25 cellular contexts compared by ENCODE assay signal in the genomic region with DNA sequence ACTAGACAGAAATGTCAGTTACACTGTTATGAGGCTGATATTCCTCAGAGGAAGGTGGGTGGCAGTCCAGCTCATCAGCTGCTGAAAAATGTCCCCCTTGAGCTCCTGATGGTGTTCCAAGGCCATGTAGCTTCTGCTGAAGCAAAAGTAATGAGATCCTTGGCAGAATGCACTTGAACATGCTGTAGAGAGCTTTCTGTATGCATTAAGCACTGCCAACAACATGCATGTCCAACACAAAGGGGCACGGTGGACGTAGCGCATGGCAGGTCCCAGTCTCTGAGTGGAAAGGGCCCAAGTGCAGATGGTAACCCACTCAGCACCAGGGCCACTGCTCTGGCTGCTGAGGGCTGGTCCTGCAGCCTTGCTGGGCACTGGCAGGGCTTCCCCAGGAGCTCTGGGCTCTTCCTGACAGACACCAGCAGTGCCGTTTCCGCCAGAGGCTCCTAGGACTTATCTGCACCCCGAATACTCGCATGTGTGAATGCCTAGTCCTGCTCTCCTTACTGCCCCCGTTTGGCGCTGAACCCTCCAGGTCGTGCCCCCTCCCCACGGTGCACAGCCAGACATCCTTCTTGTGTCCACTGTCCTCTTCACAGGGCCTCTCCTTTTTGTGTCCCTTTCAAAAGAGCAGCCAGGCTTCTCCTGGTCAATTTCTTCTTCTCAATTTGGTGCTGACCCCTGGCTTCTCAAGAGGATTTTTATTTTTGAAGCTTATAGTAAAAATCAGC. TPM values are rescaled to one million over a fixed set of nuclear protein-coding genes. Genes with fewer than 3 reads are reported as not detected.
DNase-seq lines count a peak whose midpoint lies in the region; ATAC-seq, FAIRE-seq and TF ChIP-seq lines count a peak whose summit lies in the region.
"Had no signal": no experiment of that assay in that cellular context is flagged by ENCODE, and none has a peak within 500 bp of the region (broad histone marks: within the 10 kb centered on the region; RNA-seq: fewer than 3 reads in every experiment).

No MANE protein-coding gene starts in this region.

- peaks cover 9% of the 10 kb centered on the region for H3K27me3 Mint-ChIP-seq in osteocyte (ENCODE audit: unreplicated experiment)
- H3K27me3 Mint-ChIP-seq in activated T-cell treated with anti-CD3 and anti-CD28 coated beads, Interleukin-2, amount 50 U/mL, for 72 hours (ENCODE audit: low read depth): no peaks in the 10 kb centered on the region
- H3K27me3 Mint-ChIP-seq: CD4-positive, CD25-positive, alpha-beta regulatory T cell had no signal

- no peak overlapping the region for H3K18ac ChIP-seq in H1 (ENCODE audit: extremely low read depth, low read length)

- TF ChIP-seq POLR2A in H1 (IDR thresholded peaks at IDR 0.05; ENCODE audit: control extremely low read depth in 1 of 2, low read depth in 2 of 2, low read length in 2 of 2): no peak

- ATAC-seq in HG03342 (IDR thresholded peaks at IDR 0.05; ENCODE audit: unreplicated experiment): no peak
- no peak for ATAC-seq in activated T-cell treated with anti-CD3 and anti-CD28 coated beads, Interleukin-2, amount 50 U/mL, for 72 hours (replicated peaks in 1 of 2)

- no peak overlapping the region for H4K5ac ChIP-seq in H1 (ENCODE audit: insufficient read length, low read depth, low read length)

- no peaks in the 10 kb centered on the region for H3K4me1 Mint-ChIP-seq in osteocyte (ENCODE audit: unreplicated experiment)
- H3K4me1 Mint-ChIP-seq in activated T-cell treated with anti-CD3 and anti-CD28 coated beads, Interleukin-2, amount 50 U/mL, for 72 hours (ENCODE audit: low read depth): peaks cover 7% of the 10 kb centered on the region
- H3K4me1 Mint-ChIP-seq: CD8-positive, alpha-beta memory T cell had no signal

- H3K4ac ChIP-seq in H1 (replicated peaks; ENCODE audit: insufficient read length, low read depth, low read length): no peak overlapping the region

- H3K9ac ChIP-seq in H1 (replicated peaks in 1 of 4; ENCODE audit: extremely low read depth in 1 of 4, low read depth in 3 of 4, low read length in 3 of 4): no peak overlapping the region
- H3K9ac ChIP-seq: GM23248 had no signal

- H3K23me2 ChIP-seq in H1 (ENCODE audit: low read depth, low read length): no peaks in the 10 kb centered on the region

- H3K4me3 Mint-ChIP-seq in osteocyte (ENCODE audit: unreplicated experiment): no peak overlapping the region
- no peak overlapping the region for H3K4me3 Mint-ChIP-seq in activated T-cell treated with anti-CD3 and anti-CD28 coated beads, Interleukin-2, amount 50 U/mL, for 72 hours
- H3K4me3 Mint-ChIP-seq: CD4-positive, CD25-positive, alpha-beta regulatory T cell; CD8-positive, alpha-beta memory T cell had no signal

- no peak overlapping the region for H3K27ac Mint-ChIP-seq in osteocyte (ENCODE audit: unreplicated experiment)
- H3K27ac Mint-ChIP-seq in activated T-cell treated with anti-CD3 and anti-CD28 coated beads, Interleukin-2, amount 50 U/mL, for 72 hours: no peak overlapping the region
- H3K27ac Mint-ChIP-seq: CD8-positive, alpha-beta memory T cell had no signal

- H3K56ac ChIP-seq in H1 (replicated peaks; ENCODE audit: insufficient read length, low read depth, low read length): no peak overlapping the region

- POLR2A ChIA-PET in H1 (lab: Charles Lee; ENCODE audit: partially characterized antibody): interaction anchor here (0.5 kb wide), 1 partner anchor 20 kb away, joined by 3 read pairs; no protein-coding TSS in a partner anchor

- peak; percentile 64 for DNase-seq in G401 (ENCODE audit: low spot score)
- DNase-seq in NCI-H446 (lab: John Stamatoyannopoulos, UW): peak; percentile 27 to 65
- DNase-seq in H1 (ENCODE audit: low read depth in 1 of 2, low spot score in 2 of 2): no peak
- peak; percentile 75 for DNase-seq in osteocyte (ENCODE audit: extremely low spot score, unreplicated experiment)
- DNase-seq in activated T-cell treated with anti-CD3 and anti-CD28 coated beads, Interleukin-2, amount 50 U/mL, for 72 hours: no peak
- DNase-seq in NCI-H2081 treated with DMSO at 0.1 percent for 48 hours (lab: John Stamatoyannopoulos, UW): no peak
- DNase-seq: ACHN; BE2C; C1 segment of cervical spinal cord; CD4-positive, CD25-positive, alpha-beta regulatory T cell; CD8-positive, alpha-beta memory T cell; COR-L47; DMS 273 treated with DMSO at 0.1 percent for 48 hours; DMS53; DND-41; EL; GM23248; HCEC 1CT had no signal

- in situ Hi-C loops in G401 (cut with HindIII; ENCODE audit: low sequenced_read_pairs): no loop called here

- no peaks in the 10 kb centered on the region for H3K36me3 ChIP-seq in H1 (ENCODE audit: control insufficient read depth in 2 of 4, insufficient read depth in 4 of 4, low read length in 3 of 4)
- H3K36me3 ChIP-seq: BE2C had no signal

- H2BK15ac ChIP-seq in H1 (ENCODE audit: low read length): no peak overlapping the region

- H3K4me3 ChIP-seq in H1 (ENCODE audit: extremely low read depth in 1 of 4, insufficient read depth in 2 of 4, low read depth in 3 of 4, low read length in 4 of 4): no peak overlapping the region
- H3K4me3 ChIP-seq: GM23248 had no signal

- no peak for TF ChIP-seq EP300 in H1 (IDR thresholded peaks at IDR 0.05; ENCODE audit: borderline replicate concordance in 1 of 2, low read depth in 2 of 2, low read length in 2 of 2)

- no peak overlapping the region for H4K8ac ChIP-seq in H1 (ENCODE audit: extremely low read depth, insufficient read depth, low read length)

- H3K23ac ChIP-seq in H1 (ENCODE audit: insufficient read length): no peak overlapping the region

- H2BK12ac ChIP-seq in H1 (ENCODE audit: low read depth, low read length): peak overlapping the region; percentile 62; the same call in 1 of the 2 replicates

- FAIRE-seq in H1 (lab: Jason Lieb, UNC): no peak
- FAIRE-seq: A204.1, G401.6, GM12892, GM18507, H54 had no signal

- no peaks in the 10 kb centered on the region for H3K79me2 ChIP-seq in H1 (ENCODE audit: control insufficient read depth in 1 of 2, insufficient read depth in 2 of 2, low read length in 2 of 2)

- H2BK5ac ChIP-seq in H1 (ENCODE audit: low read depth, low read length): 0 out of 2 replicates have a peak overlapping the region, but pooled peaks have one; percentile 40

- no peaks in the 10 kb centered on the region for H3K9me3 ChIP-seq in H1 (ENCODE audit: insufficient read depth in 2 of 2, low read depth in 1 of 2, low read length in 1 of 2)
- H3K9me3 ChIP-seq: BE2C had no signal

- no peak overlapping the region for H2BK120ac ChIP-seq in H1 (replicated peaks; ENCODE audit: low read depth, low read length)

- no peak overlapping the region for H3K27ac ChIP-seq in H1 (ENCODE audit: low read depth, low read length)
- H3K27ac ChIP-seq: GM23248, HL-60 had no signal

- no peaks in the 10 kb centered on the region for H3K36me3 Mint-ChIP-seq in osteocyte (ENCODE audit: unreplicated experiment)
- no peaks in the 10 kb centered on the region for H3K36me3 Mint-ChIP-seq in activated T-cell treated with anti-CD3 and anti-CD28 coated beads, Interleukin-2, amount 50 U/mL, for 72 hours (ENCODE audit: insufficient read depth in 2 of 2)
- H3K36me3 Mint-ChIP-seq: CD4-positive, CD25-positive, alpha-beta regulatory T cell; CD8-positive, alpha-beta memory T cell had no signal

- no peaks in the 10 kb centered on the region for H3K9me3 Mint-ChIP-seq in osteocyte (ENCODE audit: unreplicated experiment)
- H3K9me3 Mint-ChIP-seq in activated T-cell treated with anti-CD3 and anti-CD28 coated beads, Interleukin-2, amount 50 U/mL, for 72 hours: no peaks in the 10 kb centered on the region
- H3K9me3 Mint-ChIP-seq: CD8-positive, alpha-beta memory T cell had no signal

- no peak overlapping the region for H2AFZ ChIP-seq in H1 (ENCODE audit: low read length)
- H2AFZ ChIP-seq: GM23248 had no signal

- H3K27me3 ChIP-seq in H1 (replicated peaks in 1 of 4; ENCODE audit: control insufficient read depth in 3 of 4, extremely low read depth in 1 of 4, insufficient read depth in 3 of 4, low read length in 3 of 4): peaks cover 0 to 5% (median 0%) of the 10 kb centered on the region in 4 experiments; a peak in 2 of 7 replicates

- WGBS in H1 (ENCODE audit: extremely low coverage in 1 of 2, insufficient coverage in 1 of 2, insufficient read length in 1 of 2, insufficient replicate concordance in 2 of 2, low coverage in 1 of 2, low lambda C conversion rate in 2 of 2, missing lambda C conversion rate in 1 of 2), 2 experiments: 94% methylated on average over 11 of the region's 11 CpGs; no CpG with 5 or more reads in 1 of the 2 experiments

- H4K91ac ChIP-seq in H1 (replicated peaks; ENCODE audit: insufficient read length, low read length): no peak overlapping the region

- H3K79me1 ChIP-seq in H1 (ENCODE audit: low read depth, low read length): no peaks in the 10 kb centered on the region

- TF ChIP-seq RAD21 in H1 (IDR thresholded peaks at IDR 0.05 in 1 of 2, conservative IDR thresholded peaks at IDR 0.05 in 1 of 2; ENCODE audit: low read depth in 2 of 2, low read length in 2 of 2): no peak

- TF ChIP-seq CTCF in H1 (IDR thresholded peaks at IDR 0.05; ENCODE audit: control extremely low read depth in 1 of 3, insufficient read depth in 1 of 3, low read depth in 1 of 3, low read length in 3 of 3) (no peak), osteocyte (IDR thresholded peaks at IDR 0.05) (no peak)

- H4K20me1 ChIP-seq in H1 (replicated peaks in 1 of 2; ENCODE audit: control insufficient read depth in 1 of 2, insufficient read depth in 2 of 2, low read length in 2 of 2): no peaks in the 10 kb centered on the region

- H3K4me1 ChIP-seq in H1 (replicated peaks in 1 of 4; ENCODE audit: control insufficient read depth in 3 of 4, insufficient read depth in 4 of 4, low read length in 3 of 4): peaks cover 4 to 7% (median 6%) of the 10 kb centered on the region in 4 experiments; a peak in 6 of 7 replicates
- H3K4me1 ChIP-seq: BE2C had no signal

- H3K4me2 ChIP-seq in H1 (ENCODE audit: insufficient read depth in 1 of 2, low read depth in 2 of 2, low read length in 2 of 2): no peak overlapping the region

- no peak overlapping the region for H3K14ac ChIP-seq in H1 (ENCODE audit: insufficient read length)

- 0 out of 2 replicates have a peak overlapping the region, but pooled peaks have one; percentile 52 for H2BK20ac ChIP-seq in H1 (ENCODE audit: low read length)

- H2AK5ac ChIP-seq in H1 (ENCODE audit: low read depth, low read length): peak overlapping the region; percentile 9; the same call in 1 of the 2 replicates

- CTCF ChIA-PET in H1 (lab: Charles Lee; ENCODE audit: partially characterized antibody): interaction anchor here (1.0 kb wide), 1 partner anchor 330 kb away, joined by 4 read pairs; no protein-coding TSS in a partner anchor

RNA-seq across cellular contexts. Expression of a gene that starts 18.6 kb away (rescaled TPM):
- total RNA-seq in G401 (2014; rRNA removed; shearing (Covaris generic)): not detected in 2 replicates
- 5.9 and 6.5 TPM in 2 replicates for total RNA-seq in H1 (2021; fragmentation: NEBNext Ultra II Directional; extraction: Animal tissue kit (Norgen Biotek cat#: 25700))
- 7.8 and 9.1 TPM in 2 replicates for polyA plus RNA-seq in H1 (2011; rRNA removed)
- polyA plus RNA-seq in H1 (2011; cell fraction: cytosol; rRNA removed): 7.3 TPM
- polyA plus RNA-seq in H1 (2011; cell fraction: nucleus; rRNA removed): 12.8 TPM
- polyA plus RNA-seq in H1 (2012, experiment 1 of 2): 8.3 to 8.8 TPM (median 8.6 TPM) in 4 replicates
- 8.3 TPM for polyA plus RNA-seq in H1 (2012, experiment 2 of 2)
- polyA plus RNA-seq in H1 (2013, experiment 1 of 2): 1.5 TPM
- 1.2 TPM for polyA plus RNA-seq in H1 (2013, experiment 2 of 2)
- polyA minus RNA-seq in H1 (2011; rRNA and poly(A)+ RNA removed): 11.7 and 14.3 TPM in 2 replicates
- 4.0 TPM for polyA minus RNA-seq in H1 (2011; cell fraction: cytosol; rRNA and poly(A)+ RNA removed)
- 16.0 TPM for polyA minus RNA-seq in H1 (2011; cell fraction: nucleus; rRNA and poly(A)+ RNA removed)
- total RNA-seq in osteocyte: 0.40 and 0.94 TPM in 2 replicates
- not detected for total RNA-seq in activated T-cell treated with anti-CD3 and anti-CD28 coated beads, Interleukin-2, amount 50 U/mL, for 72 hours
- total RNA-seq: CD4-positive, CD25-positive, alpha-beta regulatory T cell; CD8-positive, alpha-beta memory T cell had no signal
- polyA plus RNA-seq: CD4-positive, CD25-positive, alpha-beta regulatory T cell; CD8-positive, alpha-beta memory T cell had no signal

Comparison
In these comparisons a context has a peak if more than half of its experiments do, and no peak if none do; other contexts are left out.
1. DNase-seq: peak in G401 (single experiment), NCI-H446 (2 of 2) and osteocyte (single experiment); none in H1 (0 of 2), activated T-cell treated with anti-CD3 and anti-CD28 coated beads, Interleukin-2, amount 50 U/mL, for 72 hours (0 of 2) and NCI-H2081 treated with DMSO at 0.1 percent for 48 hours (single experiment).